Comparison of ENCODE assay signal across 11 cellular contexts in the genomic region with DNA sequence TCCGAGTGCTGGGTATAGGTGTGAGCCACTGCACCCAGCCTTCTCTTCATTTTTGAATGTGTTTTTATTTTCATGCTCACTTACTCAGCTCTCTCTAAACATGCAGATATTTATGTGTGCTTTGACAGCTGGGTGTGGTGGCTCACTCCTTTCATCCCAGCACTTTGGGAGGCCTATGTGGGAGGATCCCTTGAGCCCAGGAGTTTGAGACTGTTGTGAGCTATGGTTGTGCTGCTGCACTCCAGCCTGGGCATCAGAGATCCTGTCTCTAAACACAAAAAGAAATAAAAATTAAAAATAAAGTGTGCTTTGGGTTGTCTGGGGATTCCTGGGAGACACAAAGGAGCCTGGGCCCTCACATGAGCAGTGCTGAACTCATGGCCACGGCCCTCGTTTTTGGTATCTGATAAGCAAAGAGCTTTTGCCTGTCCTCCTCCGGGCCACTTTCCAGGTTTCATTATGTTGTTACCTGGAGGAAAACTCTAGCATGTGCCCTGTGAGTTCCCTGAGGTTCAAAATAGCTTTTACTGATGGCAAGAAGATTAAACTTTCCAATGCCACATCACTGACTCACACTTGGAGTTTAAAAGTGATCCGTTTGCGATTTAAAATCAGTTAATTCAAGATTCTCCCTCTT.
DNase-seq lines count a peak whose midpoint lies in the region; ATAC-seq and TF ChIP-seq lines count a peak whose summit lies in the region.
"Had no signal": no experiment of that assay in that cellular context is flagged by ENCODE, and none has a peak within 500 bp of the region (broad histone marks: within the 10 kb centered on the region; RNA-seq: fewer than 3 reads in every experiment).

No MANE protein-coding gene starts in this region.

- no peaks in the 10 kb centered on the region for H3K4me1 Mint-ChIP-seq in effector memory CD8-positive, alpha-beta T cell (ENCODE audit: low read depth in 2 of 2)

- H3K36me3 Mint-ChIP-seq in effector memory CD8-positive, alpha-beta T cell (ENCODE audit: insufficient read depth), result no peaks in the 10 kb centered on the region
- H3K36me3 Mint-ChIP-seq: activated naive CD8-positive, alpha-beta T cell had no signal

- no peak for ATAC-seq in effector memory CD8-positive, alpha-beta T cell (replicated peaks)
- ATAC-seq: A549 had no signal

- no peak for TF ChIP-seq CTCF in prostate gland (IDR thresholded peaks at IDR 0.05)
- TF ChIP-seq CTCF in tibial nerve (IDR thresholded peaks at IDR 0.05), result no peak

- no peak overlapping the region for H3K4me3 Mint-ChIP-seq in effector memory CD8-positive, alpha-beta T cell
- H3K4me3 Mint-ChIP-seq: activated naive CD8-positive, alpha-beta T cell; neural crest cell had no signal

- TF ChIP-seq POLR2A in prostate gland (IDR thresholded peaks at IDR 0.05), result no peak
- TF ChIP-seq POLR2A in tibial nerve (IDR thresholded peaks at IDR 0.05), result no peak

- no peak overlapping the region for H3K4me3 ChIP-seq in prostate gland
- H3K4me3 ChIP-seq in tibial nerve, result no peak overlapping the region
- H3K4me3 ChIP-seq: A549 had no signal

- H3K36me3 ChIP-seq in prostate gland (no peaks in the 10 kb centered on the region), tibial nerve (no peaks in the 10 kb centered on the region)

- no peaks in the 10 kb centered on the region for H3K9me3 ChIP-seq in prostate gland
- no peaks in the 10 kb centered on the region for H3K9me3 ChIP-seq in tibial nerve
- H3K9me3 ChIP-seq: A549 had no signal

- DNase-seq in NCI-H2196 (lab: John Stamatoyannopoulos, UW; ENCODE audit: unreplicated experiment) (peak; percentile 9), NCI-H2196 treated with DMSO at 0.1 percent for 48 hours (lab: John Stamatoyannopoulos, UW; ENCODE audit: unreplicated experiment) (no peak), KG1 (lab: John Stamatoyannopoulos, UW) (peak; percentile 52), caudate nucleus (lab: John Stamatoyannopoulos, UW) (no peak), prostate gland (ENCODE audit: low spot score) (no peak), tibial nerve (ENCODE audit: low spot score in 2 of 2) (no peak), NCI-H1105 (lab: John Stamatoyannopoulos, UW) (no peak)
- no peak for DNase-seq in effector memory CD8-positive, alpha-beta T cell

- no peaks in the 10 kb centered on the region for H3K9me3 Mint-ChIP-seq in effector memory CD8-positive, alpha-beta T cell
- H3K9me3 Mint-ChIP-seq: neural crest cell had no signal

- H3K27ac Mint-ChIP-seq in effector memory CD8-positive, alpha-beta T cell, result peak overlapping the region in 1 of 2 donors; percentile 41
- H3K27ac Mint-ChIP-seq: activated naive CD8-positive, alpha-beta T cell had no signal

- WGBS in prostate gland, result 55% methylated on average over 6 of the region's 6 CpGs
- WGBS in tibial nerve, 2 donors, result 58 to 79% methylated on average over 6 of the region's 6 CpGs

- intact Hi-C loops in prostate gland (cut with DNase I), result no loop called here

- H3K27me3 ChIP-seq in prostate gland (replicated peaks; ENCODE audit: insufficient read depth) (no peaks in the 10 kb centered on the region), tibial nerve (no peaks in the 10 kb centered on the region)

- H3K4me1 ChIP-seq in prostate gland (replicated peaks) (no peaks in the 10 kb centered on the region), tibial nerve (peaks cover 0 to 14% (median 0%) of the 10 kb centered on the region in 4 donors)

- TF ChIP-seq EP300 in tibial nerve (IDR thresholded peaks at IDR 0.05), result no peak

- peaks cover 0 to 17% of the 10 kb centered on the region in 2 donors for H3K27me3 Mint-ChIP-seq in effector memory CD8-positive, alpha-beta T cell
- H3K27me3 Mint-ChIP-seq: activated naive CD8-positive, alpha-beta T cell had no signal

- peak overlapping the region; percentile 59 for H3K27ac ChIP-seq in caudate nucleus (ENCODE audit: low read depth, low read length)
- H3K27ac ChIP-seq in prostate gland, result peak overlapping the region; percentile 4 to 12
- H3K27ac ChIP-seq in tibial nerve, result no peak overlapping the region
- H3K27ac ChIP-seq: A549 had no signal

Comparison
In these comparisons a context has a peak if more than half of its experiments do, and no peak if none do; other contexts are left out.
1. DNase-seq: peak in NCI-H2196 (single experiment) and KG1 (single experiment); none in NCI-H2196 treated with DMSO at 0.1 percent for 48 hours (single experiment), caudate nucleus (0 of 61), prostate gland (single experiment), effector memory CD8-positive, alpha-beta T cell (0 of 3), tibial nerve (0 of 2) and NCI-H1105 (single experiment).
2. H3K27ac ChIP-seq: peak in caudate nucleus (single experiment) and prostate gland (2 of 2); none in tibial nerve (0 of 4).